Comparison of ENCODE assay signal across 1 cellular context in genomic region chr1:1894354-1895049, GRCh38.
TF ChIP-seq lines count a peak whose summit lies in the region.

No MANE protein-coding gene starts in this region.

TF ChIP-seq in H1, 55 proteins besides CTCF, POLR2A, EP300 and RAD21:
- no peak for TF ChIP-seq CBX8 (IDR thresholded peaks at IDR 0.05; ENCODE audit: borderline replicate concordance, low read depth, low read length)
- no peak for TF ChIP-seq TBP (IDR thresholded peaks at IDR 0.05; ENCODE audit: low read depth, low read length)
- TF ChIP-seq ATF3 (IDR thresholded peaks at IDR 0.05; ENCODE audit: insufficient read depth, low read depth, low read length) = no peak
- TF ChIP-seq ASH2L (IDR thresholded peaks at IDR 0.05; ENCODE audit: low read length) = no peak
- no peak for TF ChIP-seq RXRA (IDR thresholded peaks at IDR 0.05; ENCODE audit: insufficient read depth, low read depth, low read length)
- no peak for TF ChIP-seq CHD1 (IDR thresholded peaks at IDR 0.05; ENCODE audit: low read depth, low read length)
- TF ChIP-seq SIRT6 (IDR thresholded peaks at IDR 0.05; ENCODE audit: low read length) = no peak
- no peak for TF ChIP-seq PHF8 (conservative IDR thresholded peaks at IDR 0.05; ENCODE audit: low read depth, low read length)
- no peak for TF ChIP-seq BACH1 (IDR thresholded peaks at IDR 0.05; ENCODE audit: low read length)
- no peak for TF ChIP-seq MAFK (IDR thresholded peaks at IDR 0.05; ENCODE audit: low read depth, low read length)
- no peak for TF ChIP-seq CTBP2 (IDR thresholded peaks at IDR 0.05; ENCODE audit: borderline replicate concordance, insufficient read depth, insufficient read length, low read length)
- no peak for TF ChIP-seq SUZ12 (IDR thresholded peaks at IDR 0.05; ENCODE audit: low read length)
- no peak for TF ChIP-seq TEAD4 (IDR thresholded peaks at IDR 0.05; ENCODE audit: low read depth, low read length)
- TF ChIP-seq JUND (IDR thresholded peaks at IDR 0.05; ENCODE audit: low read length) = no peak
- TF ChIP-seq CBX5 (IDR thresholded peaks at IDR 0.05; ENCODE audit: low read depth, low read length) = no peak
- no peak for TF ChIP-seq GTF2F1 (IDR thresholded peaks at IDR 0.05; ENCODE audit: borderline replicate concordance, low read depth, low read length)
- TF ChIP-seq NRF1 (IDR thresholded peaks at IDR 0.05; ENCODE audit: low read depth, low read length) = no peak
- no peak for TF ChIP-seq CHD2 (IDR thresholded peaks at IDR 0.05; ENCODE audit: low read length)
